In the genomic region with DNA sequence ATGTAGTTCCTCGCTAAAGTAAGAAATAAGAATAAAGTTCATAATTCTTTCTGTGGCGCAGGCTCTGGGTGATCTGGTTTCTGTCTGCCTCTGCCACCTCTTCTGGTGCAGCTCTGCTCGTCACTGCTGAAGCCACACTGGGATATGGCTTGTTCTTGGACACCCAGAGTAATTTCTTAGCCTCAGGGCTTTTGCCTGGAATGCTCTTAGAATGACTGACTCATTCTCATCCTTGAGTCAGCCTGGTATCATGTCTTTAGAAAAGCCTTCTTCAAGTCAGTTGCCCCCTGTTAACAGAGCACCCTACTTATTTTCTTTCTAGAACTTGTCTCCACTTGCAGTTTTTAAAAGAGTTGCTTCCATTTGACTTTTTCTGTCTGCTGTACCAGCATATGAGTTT, we compare ENCODE assay signal across 12 cellular contexts. TPM values are rescaled to one million over a fixed set of nuclear protein-coding genes. Genes with fewer than 3 reads are reported as not detected.
A peak's percentile ranks its signal among the peaks of the same experiment; 100 is the strongest.
DNase-seq lines count a peak whose midpoint lies in the region; ATAC-seq and TF ChIP-seq lines count a peak whose summit lies in the region.
"Had no signal": no experiment of that assay in that cellular context is flagged by ENCODE, and none has a peak within 500 bp of the region (broad histone marks: within the 10 kb centered on the region; RNA-seq: fewer than 3 reads in every experiment).

No MANE protein-coding gene starts in this region.

- peak overlapping the region; percentile 97 for H3K27ac Mint-ChIP-seq in activated CD8-positive, alpha-beta T cell treated with anti-CD3 and anti-CD28 coated beads, Interleukin-2, amount 10 ng/mL, durations not matched to agents 7 days and 5 days

- H3K4me3 Mint-ChIP-seq in activated CD8-positive, alpha-beta T cell treated with anti-CD3 and anti-CD28 coated beads, Interleukin-2, amount 10 ng/mL, durations not matched to agents 7 days and 5 days, result peak overlapping the region; percentile 95

- H2AFZ ChIP-seq in GM23248 (no peak overlapping the region), hepatocyte (no peak overlapping the region)

- no peaks in the 10 kb centered on the region for H3K27me3 Mint-ChIP-seq in activated CD8-positive, alpha-beta T cell treated with anti-CD3 and anti-CD28 coated beads, Interleukin-2, amount 10 ng/mL, durations not matched to agents 7 days and 5 days (ENCODE audit: low read depth)

- H3K36me3 Mint-ChIP-seq in activated CD8-positive, alpha-beta T cell treated with anti-CD3 and anti-CD28 coated beads, Interleukin-2, amount 10 ng/mL, durations not matched to agents 7 days and 5 days (ENCODE audit: low read depth), result peaks cover 63% of the 10 kb centered on the region

- DNase-seq in AG08395 (ENCODE audit: low spot score) (peak; percentile 71), GM23248 (peak; percentile 93), hepatocyte (ENCODE audit: low spot score) (peak; percentile 20), suprapubic skin (ENCODE audit: low spot score in 2 of 2) (no peak)
- DNase-seq in activated CD8-positive, alpha-beta T cell treated with anti-CD3 and anti-CD28 coated beads, Interleukin-2, amount 10 ng/mL, durations not matched to agents 7 days and 5 days, result no peak
- no peak for DNase-seq in stimulated activated naive CD4-positive, alpha-beta T cell treated with Interleukin-2 at 50 U/mL for 16 hours (lab: John Stamatoyannopoulos, UW)
- DNase-seq: activated CD4-positive, alpha-beta T cell treated with anti-CD3 and anti-CD28 coated beads, Interleukin-2, amount 50 U/mL, for 48 hours; DMS53; spleen; substantia nigra had no signal

- H3K4me3 ChIP-seq in GM23248 (peak overlapping the region; percentile 91), hepatocyte (no peak overlapping the region), suprapubic skin (no peak overlapping the region)

- H3K9ac ChIP-seq in GM23248, result peak overlapping the region; percentile 90

- H3K9me2 ChIP-seq in GM23248 (ENCODE audit: insufficient read depth) (no peaks in the 10 kb centered on the region), hepatocyte (replicated peaks; ENCODE audit: insufficient read depth) (no peaks in the 10 kb centered on the region)

- 53 to 62% methylated on average over 3 of the region's 3 CpGs for WGBS in GM23248 (ENCODE audit: low coverage in 1 of 2, low lambda C conversion rate in 2 of 2, missing lambda C conversion rate in 2 of 2), 2 experiments
- 62% methylated on average over 3 of the region's 3 CpGs for WGBS in hepatocyte (ENCODE audit: low lambda C conversion rate, missing lambda C conversion rate)
- WGBS in suprapubic skin, result 79% methylated on average over 3 of the region's 3 CpGs

- H3K27ac ChIP-seq in GM23248 (peak overlapping the region; percentile 68), hepatocyte (no peak overlapping the region), suprapubic skin (no peak overlapping the region)
- H3K27ac ChIP-seq: spleen had no signal

- TF ChIP-seq CTCF in hepatocyte (IDR thresholded peaks at IDR 0.05; ENCODE audit: poor library complexity) (no peak), suprapubic skin (IDR thresholded peaks at IDR 0.05) (no peak)

- CTCF ChIA-PET in activated CD8-positive, alpha-beta T cell treated with anti-CD3 and anti-CD28 coated beads, Interleukin-2, amount 10 ng/mL, durations not matched to agents 7 days and 5 days (lab: Charles Lee), result no interaction called here

- H4K20me1 ChIP-seq in GM23248 (ENCODE audit: insufficient read depth), result no peaks in the 10 kb centered on the region
- no peaks in the 10 kb centered on the region for H4K20me1 ChIP-seq in hepatocyte (ENCODE audit: insufficient read depth, poor library complexity, severe bottlenecking)

- peaks cover 81% of the 10 kb centered on the region for H3K4me1 Mint-ChIP-seq in activated CD8-positive, alpha-beta T cell treated with anti-CD3 and anti-CD28 coated beads, Interleukin-2, amount 10 ng/mL, durations not matched to agents 7 days and 5 days (ENCODE audit: low read depth)

- peaks cover 25% of the 10 kb centered on the region for H3F3A ChIP-seq in GM23248 (ENCODE audit: insufficient read depth)

- ATAC-seq in activated CD8-positive, alpha-beta T cell treated with anti-CD3 and anti-CD28 coated beads, Interleukin-2, amount 10 ng/mL, durations not matched to agents 7 days and 5 days, result no peak
- ATAC-seq in HG03196 (IDR thresholded peaks at IDR 0.05; ENCODE audit: unreplicated experiment), result no peak
- ATAC-seq in GM19463 (IDR thresholded peaks at IDR 0.05; ENCODE audit: unreplicated experiment), result no peak

- in situ Hi-C loops in GM23248 (cut with MboI), result no loop called here

- H3K4me1 ChIP-seq in GM23248 (ENCODE audit: insufficient read depth) (peaks cover 21% of the 10 kb centered on the region), hepatocyte (ENCODE audit: insufficient read depth) (peaks cover 6% of the 10 kb centered on the region), suprapubic skin (peaks cover 32% of the 10 kb centered on the region)

- TF ChIP-seq POLR2A in suprapubic skin (IDR thresholded peaks at IDR 0.05), result no peak

- H3K4me2 ChIP-seq in GM23248 (ENCODE audit: unreplicated experiment), result peak overlapping the region; percentile 85
- H3K4me2 ChIP-seq in hepatocyte, result no peak overlapping the region

- POLR2A ChIA-PET in activated CD8-positive, alpha-beta T cell treated with anti-CD3 and anti-CD28 coated beads, Interleukin-2, amount 10 ng/mL, durations not matched to agents 7 days and 5 days (lab: Charles Lee), result interaction anchor here (0.8 kb wide), 1 partner anchor 61 kb away, joined by 4 read pairs; the partner anchor contains the start of gene ZNF655

- no peaks in the 10 kb centered on the region for H3K9me3 Mint-ChIP-seq in activated CD8-positive, alpha-beta T cell treated with anti-CD3 and anti-CD28 coated beads, Interleukin-2, amount 10 ng/mL, durations not matched to agents 7 days and 5 days (ENCODE audit: insufficient read depth)

- peaks cover 35% of the 10 kb centered on the region for H3K36me3 ChIP-seq in GM23248 (ENCODE audit: low read depth)
- no peaks in the 10 kb centered on the region for H3K36me3 ChIP-seq in hepatocyte (replicated peaks; ENCODE audit: insufficient read depth, low read depth)
- peaks cover 54% of the 10 kb centered on the region for H3K36me3 ChIP-seq in suprapubic skin

- H3K79me2 ChIP-seq in GM23248 (ENCODE audit: insufficient read depth), result peaks cover 48% of the 10 kb centered on the region
- H3K79me2 ChIP-seq in hepatocyte, result peaks cover 27% of the 10 kb centered on the region

- no peak for TF ChIP-seq EP300 in suprapubic skin (IDR thresholded peaks at IDR 0.05)

- H3K9me3 ChIP-seq in GM23248 (ENCODE audit: low read depth), result no peaks in the 10 kb centered on the region
- no peaks in the 10 kb centered on the region for H3K9me3 ChIP-seq in hepatocyte (ENCODE audit: low read depth)
- no peaks in the 10 kb centered on the region for H3K9me3 ChIP-seq in suprapubic skin
- H3K9me3 ChIP-seq: spleen had no signal

- H3K27me3 ChIP-seq in GM23248 (replicated peaks; ENCODE audit: insufficient read depth) (no peaks in the 10 kb centered on the region), hepatocyte (no peaks in the 10 kb centered on the region), suprapubic skin (no peaks in the 10 kb centered on the region)
- H3K27me3 ChIP-seq: spleen had no signal

RNA-seq across cellular contexts. Expression of gene ZSCAN25, which starts 2.0 kb away (rescaled TPM):
- 7.2 and 9.7 TPM in 2 replicates for total RNA-seq in GM23248 (2014; rRNA removed; shearing (Covaris generic))
- polyA plus RNA-seq in GM23248 (2016; fragmentation: Nextera tagmentation; extraction: Ambion mirVana), result 6.4 and 6.5 TPM in 2 replicates
- 10 to 100 TPM; 34.8 to 36.3 TPM for total RNA-seq in activated CD8-positive, alpha-beta T cell treated with anti-CD3 and anti-CD28 coated beads, Interleukin-2, amount 10 ng/mL, durations not matched to agents 7 days and 5 days
- total RNA-seq in hepatocyte, result 11.4 and 18.8 TPM in 2 replicates
- 8.4 and 11.4 TPM in 2 replicates for polyA plus RNA-seq in hepatocyte
- 10 to 100 TPM; 15.3 to 46.1 (median 20.0) TPM for total RNA-seq in suprapubic skin

RNA-seq across cellular contexts. Expression of gene TMEM225B, which starts 20.7 kb away (rescaled TPM):
- total RNA-seq in GM23248 (2014; rRNA removed; shearing (Covaris generic)), result not detected in 2 replicates
- polyA plus RNA-seq in GM23248 (2016; fragmentation: Nextera tagmentation; extraction: Ambion mirVana) (0.24 and 0.44 TPM in 2 replicates), hepatocyte (0.12 and 1.8 TPM in 2 replicates)
- 1 to 10 TPM; 1.2 to 1.4 TPM for total RNA-seq in activated CD8-positive, alpha-beta T cell treated with anti-CD3 and anti-CD28 coated beads, Interleukin-2, amount 10 ng/mL, durations not matched to agents 7 days and 5 days
- total RNA-seq in hepatocyte (0.20 and 0.24 TPM in 2 replicates), suprapubic skin (1 to 10 TPM; 1.4 to 6.8 (median 2.1) TPM)

Comparison
In these comparisons a context has a peak if more than half of its experiments do, and no peak if none do; other contexts are left out.
1. DNase-seq: peak in AG08395 (single experiment), GM23248 (single experiment) and hepatocyte (single experiment); none in activated CD8-positive, alpha-beta T cell treated with anti-CD3 and anti-CD28 coated beads, Interleukin-2, amount 10 ng/mL, durations not matched to agents 7 days and 5 days (single experiment), suprapubic skin (0 of 2) and stimulated activated naive CD4-positive, alpha-beta T cell treated with Interleukin-2 at 50 U/mL for 16 hours (single experiment).